In the genomic region with DNA sequence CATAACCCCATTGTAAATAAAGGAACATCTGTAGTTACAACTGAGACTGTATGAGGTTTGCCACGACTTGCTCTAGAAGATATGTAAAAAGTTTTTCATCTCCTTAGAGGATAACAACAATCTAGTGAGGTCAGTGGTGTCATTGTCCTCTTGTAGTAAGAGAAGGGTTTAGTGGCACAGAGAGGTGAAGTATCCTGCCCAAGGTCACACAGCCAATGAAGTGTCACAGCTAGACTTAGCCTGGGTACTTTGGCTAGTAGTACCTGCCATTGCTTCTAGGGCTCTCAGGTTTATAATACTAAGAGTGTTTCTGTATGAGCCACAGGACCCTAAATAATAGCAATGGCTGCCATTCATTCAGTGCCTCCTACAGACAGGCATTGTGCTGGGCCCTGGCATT, we compare ENCODE assay signal across 29 cellular contexts.
"Had no signal": no experiment of that assay in that cellular context is flagged by ENCODE, and none has a peak within 500 bp of the region (broad histone marks: within the 10 kb centered on the region; RNA-seq: fewer than 3 reads in every experiment).

No MANE protein-coding gene starts in this region.

- H3K4me3 Mint-ChIP-seq: immature natural killer cell; mesothelial cell of epicardium; naive B cell; natural killer cell; nephron progenitor cell; neural progenitor cell; stimulated activated naive CD8-positive, alpha-beta T cell treated with anti-CD3 and anti-CD28 coated beads, Interleukin-15, Interleukin-2, amounts not matched to agents 100 ng/mL and 50 ng/mL, for 24 hours had no signal

- H3K27me3 Mint-ChIP-seq: naive B cell; progenitor cell of endocrine pancreas; stimulated activated naive CD8-positive, alpha-beta T cell treated with anti-CD3 and anti-CD28 coated beads, Interleukin-15, Interleukin-2, amounts not matched to agents 100 ng/mL and 50 ng/mL, for 24 hours had no signal

- H3K36me3 ChIP-seq: neural progenitor cell, ovary had no signal

- H3K9me3 ChIP-seq: left lung, lower lobe of right lung, neutrophil, ovary, sigmoid colon, spleen, suprapubic skin, thoracic aorta, tibial artery, upper lobe of right lung had no signal

- H2AFZ ChIP-seq: neural progenitor cell had no signal

- H3K27ac Mint-ChIP-seq: mesothelial cell of epicardium; natural killer cell; nephron progenitor cell; neural progenitor cell; progenitor cell of endocrine pancreas; stimulated activated naive CD8-positive, alpha-beta T cell treated with anti-CD3 and anti-CD28 coated beads, Interleukin-15, Interleukin-2, amounts not matched to agents 100 ng/mL and 50 ng/mL, for 24 hours had no signal

- ATAC-seq: left colon, left lung, lower lobe of right lung, natural killer cell, right cardiac atrium, upper lobe of right lung had no signal

- DNase-seq: head of caudate nucleus; hippocampal formation; immature natural killer cell; kidney; left colon; left lung; lower lobe of right lung; mammary epithelial cell; mesendoderm; naive B cell; natural killer cell; nephron progenitor cell; occipital lobe; ovary; sigmoid colon; small intestine; spleen; stimulated activated CD4-positive, alpha-beta T cell treated with anti-CD3 and anti-CD28 coated beads, Interleukin-4, amount 100 ng/mL, for 24 hours; stimulated activated naive CD4-positive, alpha-beta T cell; tibial artery; upper lobe of right lung had no signal

- H3K4me1 ChIP-seq: left lung, lower lobe of right lung, neural progenitor cell, sigmoid colon, spleen, suprapubic skin, tibial artery, upper lobe of right lung had no signal

- H3K4me2 ChIP-seq: neural progenitor cell had no signal

- H3K4me3 ChIP-seq: left lung, lower lobe of right lung, neural progenitor cell, ovary, sigmoid colon, spleen, suprapubic skin, thoracic aorta, tibial artery, upper lobe of right lung had no signal

- H3K27me3 ChIP-seq: left lung, neural progenitor cell, neutrophil, ovary, sigmoid colon, spleen, suprapubic skin, tibial artery, upper lobe of right lung had no signal

- H3K27ac ChIP-seq: left lung, lower lobe of right lung, neural progenitor cell, neutrophil, ovary, sigmoid colon, spleen, suprapubic skin, thoracic aorta, tibial artery, upper lobe of right lung had no signal

- H3K4me1 Mint-ChIP-seq: mesothelial cell of epicardium, naive B cell had no signal

- H3K9me3 Mint-ChIP-seq: immature natural killer cell; mesothelial cell of epicardium; naive B cell; natural killer cell; nephron progenitor cell; neural progenitor cell; stimulated activated naive CD8-positive, alpha-beta T cell treated with anti-CD3 and anti-CD28 coated beads, Interleukin-15, Interleukin-2, amounts not matched to agents 100 ng/mL and 50 ng/mL, for 24 hours had no signal
